Comparison of ENCODE assay signal across 32 cellular contexts in genomic region chr1:38829368-38829767, GRCh38. TPM values are rescaled to one million over a fixed set of nuclear protein-coding genes. Genes with fewer than 3 reads are reported as not detected.
"Had no signal": no experiment of that assay in that cellular context is flagged by ENCODE, and none has a peak within 500 bp of the region (broad histone marks: within the 10 kb centered on the region; RNA-seq: fewer than 3 reads in every experiment).

No MANE protein-coding gene starts in this region.

- H3K27ac ChIP-seq: heart right ventricle, hepatocyte, left lung, lower lobe of right lung, parathyroid adenoma, psoas muscle, right atrium auricular region, right lobe of liver, tibial nerve, uterus had no signal

- DNase-seq: heart right ventricle; kidney; left colon; left lung; lower lobe of right lung; midbrain; mucosa of descending colon; naive thymus-derived CD4-positive, alpha-beta T cell; psoas muscle; right lobe of liver; stimulated activated CD4-positive, alpha-beta T cell treated with anti-CD3 and anti-CD28 coated beads, Interleukin-1b, Interleukin-23, amount 100 ng/mL, for 48 hours; stimulated activated CD4-positive, alpha-beta T cell treated with anti-CD3 and anti-CD28 coated beads, Interleukin-2, amount 100 ng/mL, for 48 hours; stimulated activated CD4-positive, alpha-beta T cell treated with anti-CD3 and anti-CD28 coated beads, Interleukin-4, amount 100 ng/mL, for 4 hours; stimulated activated CD8-positive, alpha-beta memory T cell treated with anti-CD3 and anti-CD28 coated beads, Interleukin-4, amount 100 ng/mL, for 48 hours; stimulated activated naive CD4-positive, alpha-beta T cell treated with Interleukin-2 at 50 U/mL for 16 hours; stimulated activated naive CD8-positive, alpha-beta T cell treated with anti-CD3 and anti-CD28 coated beads, Interleukin-15, amount 100 ng/mL, for 72 hours; substantia nigra; uterus had no signal

- H3K4me1 ChIP-seq: parathyroid adenoma, psoas muscle, right atrium auricular region, right lobe of liver, uterus had no signal

- ATAC-seq: heart right ventricle; left colon; left lung; lower lobe of right lung; mucosa of descending colon; naive thymus-derived CD4-positive, alpha-beta T cell; natural killer cell treated with Interleukin-12 subunit alpha and Interleukin-12 subunit beta and Interleukin-15 and Interleukin-18, amount 100 ng/mL, for 72 hours; psoas muscle; right lobe of liver; stimulated activated memory B cell treated with anti-CD40 and anti-IgM and Interleukin-4, amounts not matched to agents 10 μg/mL and 1 μg/mL and 100 μg/mL, for 72 hours; stimulated activated naive CD8-positive, alpha-beta T cell treated with anti-CD3 and anti-CD28 coated beads, Interleukin-15, amount 100 ng/mL, for 72 hours had no signal

- H3K36me3 ChIP-seq: heart right ventricle, left lung, lower lobe of right lung, right atrium auricular region, right lobe of liver, tibial nerve, uterus had no signal

- H3K27me3 ChIP-seq: right atrium auricular region, right lobe of liver, tibial nerve, uterus had no signal

- H3K4me3 ChIP-seq: heart right ventricle, hepatocyte, left lung, lower lobe of right lung, mucosa of descending colon, psoas muscle, right atrium auricular region, right lobe of liver, smooth muscle cell, tibial nerve, uterus had no signal

- H3K9me3 ChIP-seq: heart right ventricle, left lung, lower lobe of right lung, mucosa of descending colon, psoas muscle, right atrium auricular region, right lobe of liver, tibial nerve, uterus had no signal

RNA-seq across cellular contexts. Expression of gene GJA9, which starts 52.0 kb away (rescaled TPM):
- total RNA-seq: heart right ventricle; hepatocyte; kidney; liver; lower lobe of right lung; mesenteric fat pad; myocyte; naive thymus-derived CD4-positive, alpha-beta T cell; natural killer cell treated with Interleukin-12 subunit alpha and Interleukin-12 subunit beta and Interleukin-15 and Interleukin-18, amount 100 ng/mL, for 72 hours; osteoblast; posterior vena cava; psoas muscle; right atrium auricular region; right lobe of liver; skeletal muscle tissue; smooth muscle cell; temporal lobe; tibial nerve; uterus had no signal
